In the genomic region with DNA sequence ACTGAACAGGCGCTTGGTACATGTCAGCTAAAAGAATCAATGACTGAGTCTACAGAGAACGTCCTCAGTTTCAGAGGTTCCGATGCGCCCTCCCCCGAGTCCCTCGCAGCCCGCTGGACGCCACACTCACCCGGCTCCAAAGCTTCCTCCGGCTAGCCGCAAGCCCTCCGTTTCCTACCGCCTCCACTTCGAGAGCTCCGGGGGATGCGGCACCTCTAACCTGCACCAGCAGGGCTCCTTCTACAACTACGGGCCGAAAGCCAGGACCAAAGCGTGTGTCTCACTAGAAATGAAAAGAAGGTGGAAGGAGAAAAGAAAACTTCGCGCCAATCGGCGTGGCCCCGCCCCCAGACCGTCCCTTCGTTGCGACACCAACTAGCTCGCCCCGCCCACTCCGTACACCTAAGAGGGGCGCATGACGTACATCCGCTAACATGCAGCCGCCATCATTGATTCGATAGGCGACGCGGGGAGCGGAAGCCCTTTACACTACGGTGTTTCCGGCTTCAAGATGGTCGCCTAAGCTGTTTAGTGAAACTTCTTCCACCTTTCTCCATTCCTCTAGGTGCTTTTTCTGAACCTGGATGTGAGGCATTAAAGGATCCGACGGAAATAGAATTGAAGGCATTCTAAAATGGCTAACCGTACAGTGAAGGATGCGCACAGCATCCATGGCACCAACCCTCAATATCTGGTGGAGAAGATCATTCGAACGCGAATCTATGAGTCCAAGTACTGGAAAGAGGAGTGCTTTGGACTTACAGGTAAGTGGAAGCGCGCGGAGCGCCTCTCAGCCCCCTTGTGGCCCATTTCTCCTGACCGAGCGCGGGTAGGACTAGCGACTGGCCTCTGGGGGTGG, we compare ENCODE assay signal across 7 cellular contexts. TPM values are rescaled to one million over a fixed set of nuclear protein-coding genes. Genes with fewer than 3 reads are reported as not detected.
DNase-seq lines count a peak whose midpoint lies in the region; ATAC-seq and TF ChIP-seq lines count a peak whose summit lies in the region.

A gene (minus strand): TSS at position 308 of the 859 bp plus-strand sequence. CDS start 2,200 bp downstream, outside the sequence.
A gene with protein sequence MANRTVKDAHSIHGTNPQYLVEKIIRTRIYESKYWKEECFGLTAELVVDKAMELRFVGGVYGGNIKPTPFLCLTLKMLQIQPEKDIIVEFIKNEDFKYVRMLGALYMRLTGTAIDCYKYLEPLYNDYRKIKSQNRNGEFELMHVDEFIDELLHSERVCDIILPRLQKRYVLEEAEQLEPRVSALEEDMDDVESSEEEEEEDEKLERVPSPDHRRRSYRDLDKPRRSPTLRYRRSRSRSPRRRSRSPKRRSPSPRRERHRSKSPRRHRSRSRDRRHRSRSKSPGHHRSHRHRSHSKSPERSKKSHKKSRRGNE (plus strand): TSS at position 487 of the 859 bp plus-strand sequence. CDS start 148 bp downstream, at position 635.

- no peaks in the 10 kb centered on the region for H3K36me3 ChIP-seq in hepatocyte (replicated peaks; ENCODE audit: insufficient read depth, low read depth)

- H3K4me3 ChIP-seq in astrocyte of the cerebellum (ENCODE audit: low read depth, low read length) = peak within 1 kb of the TSS; percentile 89
- peak within 1 kb of the TSS; percentile 65 for H3K4me3 ChIP-seq in hepatocyte

- peak; percentile 74 for TF ChIP-seq CTCF in astrocyte of the cerebellum (IDR thresholded peaks at IDR 0.05; ENCODE audit: low read depth, low read length, missing control alignments)
- peak; percentile 55 for TF ChIP-seq CTCF in hepatocyte (IDR thresholded peaks at IDR 0.05; ENCODE audit: poor library complexity)

- no peaks in the 10 kb centered on the region for H3K27me3 ChIP-seq in hepatocyte

- peak within 1 kb of the TSS; percentile 95 for H2AFZ ChIP-seq in hepatocyte

- WGBS in hepatocyte (ENCODE audit: low lambda C conversion rate, missing lambda C conversion rate) = under 1% methylated on average over 57 of the region's 57 CpGs

- no peaks in the 10 kb centered on the region for H3K9me3 ChIP-seq in hepatocyte (ENCODE audit: low read depth)

- DNase-seq in NCI-H2029 treated with DMSO at 0.1 percent for 48 hours (lab: John Stamatoyannopoulos, UW) = peak; percentile 98
- DNase-seq in T-helper 9 cell = peak; percentile 97
- peak; percentile 96 for DNase-seq in astrocyte of the cerebellum (ENCODE audit: low read depth)
- DNase-seq in hepatocyte (ENCODE audit: low spot score) = peak; percentile 100
- peak; percentile 96 for DNase-seq in retina

- peaks cover 6% of the 10 kb centered on the region for H3K4me1 ChIP-seq in hepatocyte (ENCODE audit: insufficient read depth)

- in situ Hi-C loops in astrocyte of the cerebellum (cut with HindIII; ENCODE audit: low sequenced_read_pairs) = no loop called here

- no peaks in the 10 kb centered on the region for H4K20me1 ChIP-seq in hepatocyte (ENCODE audit: insufficient read depth, poor library complexity, severe bottlenecking)

- H3K4me2 ChIP-seq in hepatocyte = peak within 1 kb of the TSS; percentile 89

- no peaks in the 10 kb centered on the region for H3K9me2 ChIP-seq in hepatocyte (replicated peaks; ENCODE audit: insufficient read depth)

- peak; percentile 65 for ATAC-seq in GM18508 (IDR thresholded peaks at IDR 0.05; ENCODE audit: insufficient read depth, unreplicated experiment)
- ATAC-seq in HG03025 (IDR thresholded peaks at IDR 0.05; ENCODE audit: low FRiP score, unreplicated experiment) = peak; percentile 95

- H3K79me2 ChIP-seq in hepatocyte = peaks cover 29% of the 10 kb centered on the region

- peak within 1 kb of the TSS; percentile 98 for H3K27ac ChIP-seq in hepatocyte

RNA-seq across cellular contexts. Expression of the first gene that starts in this region (rescaled TPM):
- 2.6 and 3.1 TPM in 2 replicates for total RNA-seq in hepatocyte
- polyA plus RNA-seq in hepatocyte = 1.3 and 1.8 TPM in 2 replicates

RNA-seq across cellular contexts. Expression of the second gene that starts in this region (rescaled TPM):
- 12.8 and 13.8 TPM in 2 replicates for total RNA-seq in hepatocyte
- polyA plus RNA-seq in hepatocyte = 23.8 and 35.9 TPM in 2 replicates

Comparison
In these comparisons a context has a peak if more than half of its experiments do, and no peak if none do; other contexts are left out.
1. Peak in every context shown above with its lines: DNase-seq, ATAC-seq, H3K4me3 ChIP-seq and H3K27ac ChIP-seq.